17 cellular contexts compared by ENCODE assay signal in the genomic region with DNA sequence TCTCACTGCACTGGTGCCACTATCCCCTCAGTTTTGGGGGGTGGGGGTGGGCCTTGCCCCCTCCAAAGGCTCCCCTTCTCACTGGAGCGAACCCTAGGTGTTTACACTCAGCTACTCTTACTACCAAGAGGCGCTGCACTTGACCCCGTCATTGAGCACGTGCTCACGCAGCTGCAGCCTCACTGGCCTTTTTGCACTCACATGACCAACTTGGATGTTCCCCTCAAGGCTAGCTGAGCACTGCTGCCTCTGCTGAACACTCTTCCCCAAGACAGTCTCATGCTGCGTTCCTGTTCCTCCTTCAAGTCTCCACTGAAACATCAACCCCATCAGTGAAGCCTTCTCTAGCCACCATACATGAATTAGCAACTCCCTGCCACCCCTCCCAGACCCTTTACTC. TPM values are rescaled to one million over a fixed set of nuclear protein-coding genes. Genes with fewer than 3 reads are reported as not detected.
A peak's percentile ranks its signal among the peaks of the same experiment; 100 is the strongest.
DNase-seq lines count a peak whose midpoint lies in the region; ATAC-seq and TF ChIP-seq lines count a peak whose summit lies in the region.
"Had no signal": no experiment of that assay in that cellular context is flagged by ENCODE, and none has a peak within 500 bp of the region (broad histone marks: within the 10 kb centered on the region; RNA-seq: fewer than 3 reads in every experiment).

No MANE protein-coding gene starts in this region.

- no peak for TF ChIP-seq CTCF in lower lobe of right lung (IDR thresholded peaks at IDR 0.05)
- TF ChIP-seq CTCF in hepatocyte (IDR thresholded peaks at IDR 0.05; ENCODE audit: poor library complexity), result no peak

- no peaks in the 10 kb centered on the region for H4K20me1 ChIP-seq in hepatocyte (ENCODE audit: insufficient read depth, poor library complexity, severe bottlenecking)

- H3K27me3 Mint-ChIP-seq in activated naive CD8-positive, alpha-beta T cell, result no peaks in the 10 kb centered on the region
- no peaks in the 10 kb centered on the region for H3K27me3 Mint-ChIP-seq in activated naive CD8-positive, alpha-beta T cell treated with anti-CD3 and anti-CD28 coated beads, Interleukin-2, amount 50 U/mL, for 24 hours
- no peaks in the 10 kb centered on the region for H3K27me3 Mint-ChIP-seq in activated T-helper 1 cell treated with anti-CD3 and anti-CD28 coated beads, Interleukin-12 subunit alpha, Interleukin-12 subunit beta, Interleukin-2, Interleukin-4 antibody, amounts not matched to agents 30 ng/mL and 10 ng/mL and 1 ng/mL, durations not matched to agents 14 hours and 24 hours and 36 hours (ENCODE audit: insufficient read depth)

- H3K27ac ChIP-seq in lower lobe of right lung, result no peak overlapping the region
- peak overlapping the region; percentile 30 for H3K27ac ChIP-seq in subcutaneous abdominal adipose tissue (ENCODE audit: low read depth, low read length)
- H3K27ac ChIP-seq in hepatocyte, result no peak overlapping the region

- peaks cover 61% of the 10 kb centered on the region for H3K4me1 ChIP-seq in lower lobe of right lung
- H3K4me1 ChIP-seq in subcutaneous abdominal adipose tissue (ENCODE audit: control insufficient read depth in 5 of 5, insufficient read depth in 5 of 5, low read length in 5 of 5), result peaks cover 3 to 44% (median 34%) of the 10 kb centered on the region in 5 donors
- H3K4me1 ChIP-seq in hepatocyte (ENCODE audit: insufficient read depth), result peaks cover 4% of the 10 kb centered on the region

- peaks cover 17% of the 10 kb centered on the region for H3K36me3 Mint-ChIP-seq in activated naive CD8-positive, alpha-beta T cell
- H3K36me3 Mint-ChIP-seq in activated naive CD8-positive, alpha-beta T cell treated with anti-CD3 and anti-CD28 coated beads, Interleukin-2, amount 50 U/mL, for 24 hours (ENCODE audit: low read depth), result peaks cover 51% of the 10 kb centered on the region
- H3K36me3 Mint-ChIP-seq in activated T-helper 1 cell treated with anti-CD3 and anti-CD28 coated beads, Interleukin-12 subunit alpha, Interleukin-12 subunit beta, Interleukin-2, Interleukin-4 antibody, amounts not matched to agents 30 ng/mL and 10 ng/mL and 1 ng/mL, durations not matched to agents 14 hours and 24 hours and 36 hours (ENCODE audit: low read depth), result peaks cover 42% of the 10 kb centered on the region

- no peaks in the 10 kb centered on the region for H3K9me3 Mint-ChIP-seq in activated naive CD8-positive, alpha-beta T cell (ENCODE audit: low read depth)
- no peaks in the 10 kb centered on the region for H3K9me3 Mint-ChIP-seq in activated naive CD8-positive, alpha-beta T cell treated with anti-CD3 and anti-CD28 coated beads, Interleukin-2, amount 50 U/mL, for 24 hours
- no peaks in the 10 kb centered on the region for H3K9me3 Mint-ChIP-seq in activated T-helper 1 cell treated with anti-CD3 and anti-CD28 coated beads, Interleukin-12 subunit alpha, Interleukin-12 subunit beta, Interleukin-2, Interleukin-4 antibody, amounts not matched to agents 30 ng/mL and 10 ng/mL and 1 ng/mL, durations not matched to agents 14 hours and 24 hours and 36 hours
- H3K9me3 Mint-ChIP-seq: activated T-helper 2 cell treated with anti-CD3 and anti-CD28 coated beads, Interferon-gamma antibody, Interleukin-2, Interleukin-4, amounts not matched to agents 10 μg/mL and 5 μg/mL and 100 μg/mL, durations not matched to agents 14 hours and 24 hours and 36 hours had no signal

- 95% methylated on average over 6 of the region's 6 CpGs for WGBS in hepatocyte (ENCODE audit: low lambda C conversion rate, missing lambda C conversion rate)

- no peak for DNase-seq in activated naive CD8-positive, alpha-beta T cell treated with anti-CD3 and anti-CD28 coated beads, Interleukin-2, amount 50 U/mL, for 24 hours
- DNase-seq in activated T-helper 1 cell treated with anti-CD3 and anti-CD28 coated beads, Interleukin-12 subunit alpha, Interleukin-12 subunit beta, Interleukin-2, Interleukin-4 antibody, amounts not matched to agents 30 ng/mL and 10 ng/mL and 1 ng/mL, durations not matched to agents 14 hours and 24 hours and 36 hours (ENCODE audit: low spot score), result no peak
- DNase-seq in lower lobe of right lung (no peak), Ammon's horn (ENCODE audit: low spot score) (no peak), hepatocyte (ENCODE audit: low spot score) (no peak)
- DNase-seq in activated CD8-positive, alpha-beta memory T cell treated with anti-CD3 and anti-CD28 coated beads, Interleukin-2, amount 50 U/mL, for 4 hours, result no peak
- DNase-seq: activated CD8-positive, alpha-beta T cell treated with anti-CD3 and anti-CD28 coated beads, Interleukin-2, amount 10 ng/mL, durations not matched to agents 7 days and 5 days; cortex of kidney; left ventricle myocardium superior; NCI-H187; NCI-H446; NK-92 treated with Interleukin-12 subunit alpha and Interleukin-12 subunit beta, amount 100 ng/mL, for 24 hours; RPMI8226; stimulated activated CD4-positive, alpha-beta T cell treated with anti-CD3 and anti-CD28 coated beads, Interleukin-15, amount 100 ng/mL, for 24 hours had no signal

- H3K27ac Mint-ChIP-seq in activated naive CD8-positive, alpha-beta T cell, result no peak overlapping the region
- H3K27ac Mint-ChIP-seq in activated naive CD8-positive, alpha-beta T cell treated with anti-CD3 and anti-CD28 coated beads, Interleukin-2, amount 50 U/mL, for 24 hours, result no peak overlapping the region
- H3K27ac Mint-ChIP-seq in activated T-helper 1 cell treated with anti-CD3 and anti-CD28 coated beads, Interleukin-12 subunit alpha, Interleukin-12 subunit beta, Interleukin-2, Interleukin-4 antibody, amounts not matched to agents 30 ng/mL and 10 ng/mL and 1 ng/mL, durations not matched to agents 14 hours and 24 hours and 36 hours, result peak overlapping the region; percentile 21
- H3K27ac Mint-ChIP-seq: activated CD8-positive, alpha-beta T cell treated with anti-CD3 and anti-CD28 coated beads, Interleukin-2, amount 10 ng/mL, durations not matched to agents 7 days and 5 days; activated T-helper 2 cell treated with anti-CD3 and anti-CD28 coated beads, Interferon-gamma antibody, Interleukin-2, Interleukin-4, amounts not matched to agents 10 μg/mL and 5 μg/mL and 100 μg/mL, durations not matched to agents 14 hours and 24 hours and 36 hours had no signal

- H3K36me3 ChIP-seq in lower lobe of right lung, result peaks cover 67% of the 10 kb centered on the region
- H3K36me3 ChIP-seq in subcutaneous abdominal adipose tissue (ENCODE audit: control insufficient read depth in 5 of 5, insufficient read depth in 5 of 5, low read length in 5 of 5), result peaks cover 24 to 70% (median 45%) of the 10 kb centered on the region in 5 donors
- H3K36me3 ChIP-seq in hepatocyte (replicated peaks; ENCODE audit: insufficient read depth, low read depth), result no peaks in the 10 kb centered on the region

- ATAC-seq in activated naive CD8-positive, alpha-beta T cell treated with anti-CD3 and anti-CD28 coated beads, Interleukin-2, amount 50 U/mL, for 24 hours, result no peak
- ATAC-seq in lower lobe of right lung, result no peak
- ATAC-seq: activated CD8-positive, alpha-beta T cell treated with anti-CD3 and anti-CD28 coated beads, Interleukin-2, amount 10 ng/mL, durations not matched to agents 7 days and 5 days; left ventricle myocardium superior had no signal

- no peaks in the 10 kb centered on the region for H3K27me3 ChIP-seq in lower lobe of right lung (ENCODE audit: low read depth)
- no peaks in the 10 kb centered on the region for H3K27me3 ChIP-seq in subcutaneous abdominal adipose tissue (ENCODE audit: control insufficient read depth in 5 of 5, insufficient read depth in 4 of 5, low read length in 5 of 5)
- H3K27me3 ChIP-seq in hepatocyte, result no peaks in the 10 kb centered on the region

- peak overlapping the region; percentile 27 for H3K4me3 Mint-ChIP-seq in activated naive CD8-positive, alpha-beta T cell
- H3K4me3 Mint-ChIP-seq in activated naive CD8-positive, alpha-beta T cell treated with anti-CD3 and anti-CD28 coated beads, Interleukin-2, amount 50 U/mL, for 24 hours, result no peak overlapping the region
- H3K4me3 Mint-ChIP-seq in activated T-helper 1 cell treated with anti-CD3 and anti-CD28 coated beads, Interleukin-12 subunit alpha, Interleukin-12 subunit beta, Interleukin-2, Interleukin-4 antibody, amounts not matched to agents 30 ng/mL and 10 ng/mL and 1 ng/mL, durations not matched to agents 14 hours and 24 hours and 36 hours, result no peak overlapping the region
- H3K4me3 Mint-ChIP-seq: activated CD8-positive, alpha-beta T cell treated with anti-CD3 and anti-CD28 coated beads, Interleukin-2, amount 10 ng/mL, durations not matched to agents 7 days and 5 days had no signal

- peak overlapping the region in 4 of 5 donors; percentile 0 to 46 (median 34) for H3K9ac ChIP-seq in subcutaneous abdominal adipose tissue (ENCODE audit: low read length in 5 of 5)

- H2AFZ ChIP-seq in hepatocyte, result no peak overlapping the region

- H3K4me1 Mint-ChIP-seq in activated naive CD8-positive, alpha-beta T cell (ENCODE audit: low read depth), result peaks cover 44% of the 10 kb centered on the region
- peaks cover 37% of the 10 kb centered on the region for H3K4me1 Mint-ChIP-seq in activated naive CD8-positive, alpha-beta T cell treated with anti-CD3 and anti-CD28 coated beads, Interleukin-2, amount 50 U/mL, for 24 hours
- peaks cover 51% of the 10 kb centered on the region for H3K4me1 Mint-ChIP-seq in activated T-helper 1 cell treated with anti-CD3 and anti-CD28 coated beads, Interleukin-12 subunit alpha, Interleukin-12 subunit beta, Interleukin-2, Interleukin-4 antibody, amounts not matched to agents 30 ng/mL and 10 ng/mL and 1 ng/mL, durations not matched to agents 14 hours and 24 hours and 36 hours (ENCODE audit: low read depth)

- H3K9me3 ChIP-seq in lower lobe of right lung (no peaks in the 10 kb centered on the region), subcutaneous abdominal adipose tissue (ENCODE audit: control insufficient read depth in 5 of 5, low read length in 5 of 5) (no peaks in the 10 kb centered on the region), hepatocyte (ENCODE audit: low read depth) (no peaks in the 10 kb centered on the region)

- intact Hi-C loops in activated T-helper 1 cell treated with anti-CD3 and anti-CD28 coated beads, Interleukin-12 subunit alpha, Interleukin-12 subunit beta, Interleukin-2, Interleukin-4 antibody, amounts not matched to agents 30 ng/mL and 10 ng/mL and 1 ng/mL, durations not matched to agents 14 hours and 24 hours and 36 hours (cut with micrococcal nuclease), result no loop called here
- intact Hi-C loops in lower lobe of right lung (cut with DNase I), result no loop called here

- H3K79me2 ChIP-seq in hepatocyte, result peaks cover 58% of the 10 kb centered on the region

- peak overlapping the region; percentile 31 for H3K4me3 ChIP-seq in lower lobe of right lung
- peak overlapping the region; percentile 3 to 100 (median 42) for H3K4me3 ChIP-seq in subcutaneous abdominal adipose tissue (ENCODE audit: low read depth in 1 of 5, low read length in 5 of 5)
- no peak overlapping the region for H3K4me3 ChIP-seq in hepatocyte

- no peak overlapping the region for H3K4me2 ChIP-seq in hepatocyte

- no peaks in the 10 kb centered on the region for H3K9me2 ChIP-seq in hepatocyte (replicated peaks; ENCODE audit: insufficient read depth)

RNA-seq across cellular contexts. Expression of a gene that starts 4.1 kb away (rescaled TPM):
- 78.3 and 81.0 TPM in 2 replicates for total RNA-seq in activated T-helper 1 cell treated with anti-CD3 and anti-CD28 coated beads, Interleukin-12 subunit alpha, Interleukin-12 subunit beta, Interleukin-2, Interleukin-4 antibody, amounts not matched to agents 30 ng/mL and 10 ng/mL and 1 ng/mL, durations not matched to agents 14 hours and 24 hours and 36 hours
- total RNA-seq in lower lobe of right lung, result 352 TPM
- 236 and 264 TPM in 2 replicates for total RNA-seq in hepatocyte
- 138 and 143 TPM in 2 replicates for polyA plus RNA-seq in hepatocyte

RNA-seq across cellular contexts. Expression of a gene that starts 38.3 kb away (rescaled TPM):
- 125 and 136 TPM in 2 replicates for total RNA-seq in activated T-helper 1 cell treated with anti-CD3 and anti-CD28 coated beads, Interleukin-12 subunit alpha, Interleukin-12 subunit beta, Interleukin-2, Interleukin-4 antibody, amounts not matched to agents 30 ng/mL and 10 ng/mL and 1 ng/mL, durations not matched to agents 14 hours and 24 hours and 36 hours
- 78.4 TPM for total RNA-seq in lower lobe of right lung
- total RNA-seq in hepatocyte, result 94.8 and 101 TPM in 2 replicates
- 84.6 and 88.1 TPM in 2 replicates for polyA plus RNA-seq in hepatocyte
